ENCODE assay signal across 1 cellular context in genomic region chr20:23586735-23587525, GRCh38.
TF ChIP-seq lines count a peak whose summit lies in the region.

No MANE protein-coding gene starts in this region.

TF ChIP-seq in HepG2, 621 proteins besides CTCF, POLR2A, EP300 and RAD21 (continued from another document and continues in another):
- TF ChIP-seq, protein P1, sequence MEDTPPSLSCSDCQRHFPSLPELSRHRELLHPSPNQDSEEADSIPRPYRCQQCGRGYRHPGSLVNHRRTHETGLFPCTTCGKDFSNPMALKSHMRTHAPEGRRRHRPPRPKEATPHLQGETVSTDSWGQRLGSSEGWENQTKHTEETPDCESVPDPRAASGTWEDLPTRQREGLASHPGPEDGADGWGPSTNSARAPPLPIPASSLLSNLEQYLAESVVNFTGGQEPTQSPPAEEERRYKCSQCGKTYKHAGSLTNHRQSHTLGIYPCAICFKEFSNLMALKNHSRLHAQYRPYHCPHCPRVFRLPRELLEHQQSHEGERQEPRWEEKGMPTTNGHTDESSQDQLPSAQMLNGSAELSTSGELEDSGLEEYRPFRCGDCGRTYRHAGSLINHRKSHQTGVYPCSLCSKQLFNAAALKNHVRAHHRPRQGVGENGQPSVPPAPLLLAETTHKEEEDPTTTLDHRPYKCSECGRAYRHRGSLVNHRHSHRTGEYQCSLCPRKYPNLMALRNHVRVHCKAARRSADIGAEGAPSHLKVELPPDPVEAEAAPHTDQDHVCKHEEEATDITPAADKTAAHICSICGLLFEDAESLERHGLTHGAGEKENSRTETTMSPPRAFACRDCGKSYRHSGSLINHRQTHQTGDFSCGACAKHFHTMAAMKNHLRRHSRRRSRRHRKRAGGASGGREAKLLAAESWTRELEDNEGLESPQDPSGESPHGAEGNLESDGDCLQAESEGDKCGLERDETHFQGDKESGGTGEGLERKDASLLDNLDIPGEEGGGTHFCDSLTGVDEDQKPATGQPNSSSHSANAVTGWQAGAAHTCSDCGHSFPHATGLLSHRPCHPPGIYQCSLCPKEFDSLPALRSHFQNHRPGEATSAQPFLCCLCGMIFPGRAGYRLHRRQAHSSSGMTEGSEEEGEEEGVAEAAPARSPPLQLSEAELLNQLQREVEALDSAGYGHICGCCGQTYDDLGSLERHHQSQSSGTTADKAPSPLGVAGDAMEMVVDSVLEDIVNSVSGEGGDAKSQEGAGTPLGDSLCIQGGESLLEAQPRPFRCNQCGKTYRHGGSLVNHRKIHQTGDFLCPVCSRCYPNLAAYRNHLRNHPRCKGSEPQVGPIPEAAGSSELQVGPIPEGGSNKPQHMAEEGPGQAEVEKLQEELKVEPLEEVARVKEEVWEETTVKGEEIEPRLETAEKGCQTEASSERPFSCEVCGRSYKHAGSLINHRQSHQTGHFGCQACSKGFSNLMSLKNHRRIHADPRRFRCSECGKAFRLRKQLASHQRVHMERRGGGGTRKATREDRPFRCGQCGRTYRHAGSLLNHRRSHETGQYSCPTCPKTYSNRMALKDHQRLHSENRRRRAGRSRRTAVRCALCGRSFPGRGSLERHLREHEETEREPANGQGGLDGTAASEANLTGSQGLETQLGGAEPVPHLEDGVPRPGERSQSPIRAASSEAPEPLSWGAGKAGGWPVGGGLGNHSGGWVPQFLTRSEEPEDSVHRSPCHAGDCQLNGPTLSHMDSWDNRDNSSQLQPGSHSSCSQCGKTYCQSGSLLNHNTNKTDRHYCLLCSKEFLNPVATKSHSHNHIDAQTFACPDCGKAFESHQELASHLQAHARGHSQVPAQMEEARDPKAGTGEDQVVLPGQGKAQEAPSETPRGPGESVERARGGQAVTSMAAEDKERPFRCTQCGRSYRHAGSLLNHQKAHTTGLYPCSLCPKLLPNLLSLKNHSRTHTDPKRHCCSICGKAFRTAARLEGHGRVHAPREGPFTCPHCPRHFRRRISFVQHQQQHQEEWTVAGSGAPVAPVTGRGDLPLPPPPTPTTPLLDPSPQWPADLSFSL (CRISPR knock-in tag; IDR thresholded peaks at IDR 0.05): no peak
- TF ChIP-seq RARA (CRISPR knock-in tag; IDR thresholded peaks at IDR 0.05) (peak; percentile 45; the same call in 1 of the 2 replicates), BCL6 (CRISPR knock-in tag; IDR thresholded peaks at IDR 0.05) (peak; percentile 45; the same call in 1 of the 2 replicates), RFX3 (CRISPR knock-in tag; IDR thresholded peaks at IDR 0.05) (no peak), DDIT3 (CRISPR knock-in tag; IDR thresholded peaks at IDR 0.05) (no peak), KDM5A (IDR thresholded peaks at IDR 0.05; ENCODE audit: borderline replicate concordance, low read length) (no peak), SIN3B (IDR thresholded peaks at IDR 0.05; ENCODE audit: low read length) (0 out of 2 replicates have a peak, but pooled peaks have one; percentile 40), NCOA5 (CRISPR knock-in tag; IDR thresholded peaks at IDR 0.05) (no peak), NPAS2 (CRISPR knock-in tag; IDR thresholded peaks at IDR 0.05; ENCODE audit: borderline replicate concordance) (no peak), MYNN (CRISPR knock-in tag; IDR thresholded peaks at IDR 0.05; ENCODE audit: low read depth) (no peak), ZNF232 (CRISPR knock-in tag; IDR thresholded peaks at IDR 0.05; ENCODE audit: borderline replicate concordance) (peak; percentile 87), ZBTB3 (CRISPR knock-in tag; IDR thresholded peaks at IDR 0.05; ENCODE audit: borderline replicate concordance, low read depth) (no peak), PTBP1 (IDR thresholded peaks at IDR 0.05; ENCODE audit: low read depth, low read length, poor library complexity, severe bottlenecking) (no peak), CREM (IDR thresholded peaks at IDR 0.05) (no peak), CREM (CRISPR knock-in tag; IDR thresholded peaks at IDR 0.05) (no peak), RBM22 (optimal IDR thresholded peaks at IDR 0.05; ENCODE audit: low read length) (no peak), PHF8 (CRISPR knock-in tag; IDR thresholded peaks at IDR 0.05) (peak; percentile 50; the same call in 1 of the 2 replicates), ZBTB34 (CRISPR knock-in tag; IDR thresholded peaks at IDR 0.05) (no peak), ZFX (CRISPR knock-in tag; IDR thresholded peaks at IDR 0.05; ENCODE audit: low read depth) (peak; percentile 67), ZNF816 (CRISPR knock-in tag; IDR thresholded peaks at IDR 0.05; ENCODE audit: borderline replicate concordance) (no peak), ZNF484 (CRISPR knock-in tag; IDR thresholded peaks at IDR 0.05; ENCODE audit: borderline replicate concordance, low read depth) (peak; percentile 19; the same call in 1 of the 2 replicates), DMAP1 (CRISPR knock-in tag; IDR thresholded peaks at IDR 0.05) (peak; percentile 24; the same call in 1 of the 2 replicates), PBX3 (CRISPR knock-in tag; IDR thresholded peaks at IDR 0.05; ENCODE audit: borderline replicate concordance) (no peak), ZNF331 (CRISPR knock-in tag; IDR thresholded peaks at IDR 0.05) (peak; percentile 49; the same call in 1 of the 2 replicates), WIZ (CRISPR knock-in tag; IDR thresholded peaks at IDR 0.05) (0 out of 2 replicates have a peak, but pooled peaks have one; percentile 56), SIN3A (IDR thresholded peaks at IDR 0.05; ENCODE audit: borderline replicate concordance, low read depth, low read length) (peak; percentile 42; the same call in 1 of the 2 replicates), TCF7L2 (IDR thresholded peaks at IDR 0.05; ENCODE audit: low read depth, low read length) (no peak), ZNF441 (CRISPR knock-in tag; IDR thresholded peaks at IDR 0.05; ENCODE audit: borderline replicate concordance) (no peak), SALL1 (CRISPR knock-in tag; IDR thresholded peaks at IDR 0.05) (peak; percentile 77), TARDBP (CRISPR knock-in tag; IDR thresholded peaks at IDR 0.05) (no peak), RFXANK (CRISPR knock-in tag; IDR thresholded peaks at IDR 0.05) (no peak), HIVEP1 (CRISPR knock-in tag; IDR thresholded peaks at IDR 0.05) (no peak), ZNF674 (CRISPR knock-in tag; IDR thresholded peaks at IDR 0.05; ENCODE audit: low read depth) (no peak), ZNF563 (CRISPR knock-in tag; IDR thresholded peaks at IDR 0.05) (no peak), MIER2 (CRISPR knock-in tag; IDR thresholded peaks at IDR 0.05) (no peak), ZFP36 (IDR thresholded peaks at IDR 0.05; ENCODE audit: borderline replicate concordance, low read depth, low read length, partially characterized antibody) (no peak), AHR (CRISPR knock-in tag; IDR thresholded peaks at IDR 0.05) (no peak; the same call in 1 of the 2 replicates), MAFF (IDR thresholded peaks at IDR 0.05; ENCODE audit: low read depth, low read length) (no peak)
- TF ChIP-seq, protein P2, sequence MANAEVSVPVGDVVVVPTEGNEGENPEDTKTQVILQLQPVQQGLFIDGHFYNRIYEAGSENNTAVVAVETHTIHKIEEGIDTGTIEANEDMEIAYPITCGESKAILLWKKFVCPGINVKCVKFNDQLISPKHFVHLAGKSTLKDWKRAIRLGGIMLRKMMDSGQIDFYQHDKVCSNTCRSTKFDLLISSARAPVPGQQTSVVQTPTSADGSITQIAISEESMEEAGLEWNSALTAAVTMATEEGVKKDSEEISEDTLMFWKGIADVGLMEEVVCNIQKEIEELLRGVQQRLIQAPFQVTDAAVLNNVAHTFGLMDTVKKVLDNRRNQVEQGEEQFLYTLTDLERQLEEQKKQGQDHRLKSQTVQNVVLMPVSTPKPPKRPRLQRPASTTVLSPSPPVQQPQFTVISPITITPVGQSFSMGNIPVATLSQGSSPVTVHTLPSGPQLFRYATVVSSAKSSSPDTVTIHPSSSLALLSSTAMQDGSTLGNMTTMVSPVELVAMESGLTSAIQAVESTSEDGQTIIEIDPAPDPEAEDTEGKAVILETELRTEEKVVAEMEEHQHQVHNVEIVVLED (CRISPR knock-in tag; IDR thresholded peaks at IDR 0.05; ENCODE audit: borderline replicate concordance): peak; percentile 54; the same call in 1 of the 2 replicates
- TF ChIP-seq, protein P3, sequence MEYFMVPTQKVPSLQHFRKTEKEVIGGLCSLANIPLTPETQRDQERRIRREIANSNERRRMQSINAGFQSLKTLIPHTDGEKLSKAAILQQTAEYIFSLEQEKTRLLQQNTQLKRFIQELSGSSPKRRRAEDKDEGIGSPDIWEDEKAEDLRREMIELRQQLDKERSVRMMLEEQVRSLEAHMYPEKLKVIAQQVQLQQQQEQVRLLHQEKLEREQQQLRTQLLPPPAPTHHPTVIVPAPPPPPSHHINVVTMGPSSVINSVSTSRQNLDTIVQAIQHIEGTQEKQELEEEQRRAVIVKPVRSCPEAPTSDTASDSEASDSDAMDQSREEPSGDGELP (IDR thresholded peaks at IDR 0.05; ENCODE audit: borderline replicate concordance, low read depth): peak; percentile 83; the same call in 1 of the 2 replicates
- TF ChIP-seq, protein P4, sequence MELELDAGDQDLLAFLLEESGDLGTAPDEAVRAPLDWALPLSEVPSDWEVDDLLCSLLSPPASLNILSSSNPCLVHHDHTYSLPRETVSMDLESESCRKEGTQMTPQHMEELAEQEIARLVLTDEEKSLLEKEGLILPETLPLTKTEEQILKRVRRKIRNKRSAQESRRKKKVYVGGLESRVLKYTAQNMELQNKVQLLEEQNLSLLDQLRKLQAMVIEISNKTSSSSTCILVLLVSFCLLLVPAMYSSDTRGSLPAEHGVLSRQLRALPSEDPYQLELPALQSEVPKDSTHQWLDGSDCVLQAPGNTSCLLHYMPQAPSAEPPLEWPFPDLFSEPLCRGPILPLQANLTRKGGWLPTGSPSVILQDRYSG (CRISPR knock-in tag; IDR thresholded peaks at IDR 0.05): 0 out of 2 replicates have a peak, but pooled peaks have one; percentile 74
- TF ChIP-seq, protein P5, sequence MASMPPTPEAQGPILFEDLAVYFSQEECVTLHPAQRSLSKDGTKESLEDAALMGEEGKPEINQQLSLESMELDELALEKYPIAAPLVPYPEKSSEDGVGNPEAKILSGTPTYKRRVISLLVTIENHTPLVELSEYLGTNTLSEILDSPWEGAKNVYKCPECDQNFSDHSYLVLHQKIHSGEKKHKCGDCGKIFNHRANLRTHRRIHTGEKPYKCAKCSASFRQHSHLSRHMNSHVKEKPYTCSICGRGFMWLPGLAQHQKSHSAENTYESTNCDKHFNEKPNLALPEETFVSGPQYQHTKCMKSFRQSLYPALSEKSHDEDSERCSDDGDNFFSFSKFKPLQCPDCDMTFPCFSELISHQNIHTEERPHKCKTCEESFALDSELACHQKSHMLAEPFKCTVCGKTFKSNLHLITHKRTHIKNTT (CRISPR knock-in tag; IDR thresholded peaks at IDR 0.05): no peak
- TF ChIP-seq, protein P6, sequence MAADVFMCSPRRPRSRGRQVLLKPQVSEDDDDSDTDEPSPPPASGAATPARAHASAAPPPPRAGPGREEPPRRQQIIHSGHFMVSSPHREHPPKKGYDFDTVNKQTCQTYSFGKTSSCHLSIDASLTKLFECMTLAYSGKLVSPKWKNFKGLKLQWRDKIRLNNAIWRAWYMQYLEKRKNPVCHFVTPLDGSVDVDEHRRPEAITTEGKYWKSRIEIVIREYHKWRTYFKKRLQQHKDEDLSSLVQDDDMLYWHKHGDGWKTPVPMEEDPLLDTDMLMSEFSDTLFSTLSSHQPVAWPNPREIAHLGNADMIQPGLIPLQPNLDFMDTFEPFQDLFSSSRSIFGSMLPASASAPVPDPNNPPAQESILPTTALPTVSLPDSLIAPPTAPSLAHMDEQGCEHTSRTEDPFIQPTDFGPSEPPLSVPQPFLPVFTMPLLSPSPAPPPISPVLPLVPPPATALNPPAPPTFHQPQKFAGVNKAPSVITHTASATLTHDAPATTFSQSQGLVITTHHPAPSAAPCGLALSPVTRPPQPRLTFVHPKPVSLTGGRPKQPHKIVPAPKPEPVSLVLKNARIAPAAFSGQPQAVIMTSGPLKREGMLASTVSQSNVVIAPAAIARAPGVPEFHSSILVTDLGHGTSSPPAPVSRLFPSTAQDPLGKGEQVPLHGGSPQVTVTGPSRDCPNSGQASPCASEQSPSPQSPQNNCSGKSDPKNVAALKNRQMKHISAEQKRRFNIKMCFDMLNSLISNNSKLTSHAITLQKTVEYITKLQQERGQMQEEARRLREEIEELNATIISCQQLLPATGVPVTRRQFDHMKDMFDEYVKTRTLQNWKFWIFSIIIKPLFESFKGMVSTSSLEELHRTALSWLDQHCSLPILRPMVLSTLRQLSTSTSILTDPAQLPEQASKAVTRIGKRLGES (CRISPR knock-in tag; IDR thresholded peaks at IDR 0.05; ENCODE audit: borderline replicate concordance): peak; percentile 90; the same call in 1 of the 2 replicates
- TF ChIP-seq, protein P7, sequence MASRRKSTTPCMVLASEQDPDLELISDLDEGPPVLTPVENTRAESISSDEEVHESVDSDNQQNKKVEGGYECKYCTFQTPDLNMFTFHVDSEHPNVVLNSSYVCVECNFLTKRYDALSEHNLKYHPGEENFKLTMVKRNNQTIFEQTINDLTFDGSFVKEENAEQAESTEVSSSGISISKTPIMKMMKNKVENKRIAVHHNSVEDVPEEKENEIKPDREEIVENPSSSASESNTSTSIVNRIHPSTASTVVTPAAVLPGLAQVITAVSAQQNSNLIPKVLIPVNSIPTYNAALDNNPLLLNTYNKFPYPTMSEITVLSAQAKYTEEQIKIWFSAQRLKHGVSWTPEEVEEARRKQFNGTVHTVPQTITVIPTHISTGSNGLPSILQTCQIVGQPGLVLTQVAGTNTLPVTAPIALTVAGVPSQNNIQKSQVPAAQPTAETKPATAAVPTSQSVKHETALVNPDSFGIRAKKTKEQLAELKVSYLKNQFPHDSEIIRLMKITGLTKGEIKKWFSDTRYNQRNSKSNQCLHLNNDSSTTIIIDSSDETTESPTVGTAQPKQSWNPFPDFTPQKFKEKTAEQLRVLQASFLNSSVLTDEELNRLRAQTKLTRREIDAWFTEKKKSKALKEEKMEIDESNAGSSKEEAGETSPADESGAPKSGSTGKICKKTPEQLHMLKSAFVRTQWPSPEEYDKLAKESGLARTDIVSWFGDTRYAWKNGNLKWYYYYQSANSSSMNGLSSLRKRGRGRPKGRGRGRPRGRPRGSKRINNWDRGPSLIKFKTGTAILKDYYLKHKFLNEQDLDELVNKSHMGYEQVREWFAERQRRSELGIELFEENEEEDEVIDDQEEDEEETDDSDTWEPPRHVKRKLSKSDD (CRISPR knock-in tag; IDR thresholded peaks at IDR 0.05; ENCODE audit: low read depth): peak; percentile 21; the same call in 1 of the 2 replicates
